ENCODE assay signal across 8 cellular contexts in genomic region chr3:37935756-37936666, GRCh38. TPM values are rescaled to one million over a fixed set of nuclear protein-coding genes. Genes with fewer than 3 reads are reported as not detected.
A peak's percentile ranks its signal among the peaks of the same experiment; 100 is the strongest.
DNase-seq lines count a peak whose midpoint lies in the region; ATAC-seq and TF ChIP-seq lines count a peak whose summit lies in the region.

No MANE protein-coding gene starts in this region.

- ATAC-seq in right cardiac atrium = peak; percentile 40 to 46
- no peak for ATAC-seq in GM21619 (IDR thresholded peaks at IDR 0.05; ENCODE audit: unreplicated experiment)
- no peak for ATAC-seq in GM21825 (IDR thresholded peaks at IDR 0.05; ENCODE audit: unreplicated experiment)
- no peak for ATAC-seq in HG03196 (IDR thresholded peaks at IDR 0.05; ENCODE audit: unreplicated experiment)

- H3K36me3 ChIP-seq in ascending aorta = no peaks in the 10 kb centered on the region

- WGBS in right cardiac atrium = 55% methylated on average over 9 of the region's 9 CpGs

- TF ChIP-seq CTCF in ascending aorta (IDR thresholded peaks at IDR 0.05) = no peak

- H3K27me3 ChIP-seq in ascending aorta (no peaks in the 10 kb centered on the region), right cardiac atrium (ENCODE audit: control insufficient read depth, insufficient read depth) (no peaks in the 10 kb centered on the region)

- peaks cover 11 to 32% of the 10 kb centered on the region in 2 donors for H3K4me1 ChIP-seq in ascending aorta
- H3K4me1 ChIP-seq in right cardiac atrium (ENCODE audit: control insufficient read depth, insufficient read depth, low read length) = peaks cover 22% of the 10 kb centered on the region

- DNase-seq in HCEC 1CT (peak; percentile 95), ascending aorta (ENCODE audit: low spot score in 2 of 2) (no peak), right cardiac atrium (no peak), skeletal muscle cell (ENCODE audit: low read depth) (peak; percentile 88), AML-193 (lab: John Stamatoyannopoulos, UW) (no peak)

- H3K9me3 ChIP-seq in ascending aorta (no peaks in the 10 kb centered on the region), right cardiac atrium (ENCODE audit: control insufficient read depth, low read length) (no peaks in the 10 kb centered on the region)

- intact Hi-C loops in ascending aorta (cut with DNase I) (no loop called here), right cardiac atrium (cut with DNase I) (loop anchor here in 1 of 4 donors (5.0 kb wide), 1 partner anchor 34 kb away; no protein-coding TSS in a partner anchor)

- peak overlapping the region; percentile 18 to 67 for H3K27ac ChIP-seq in ascending aorta
- peak overlapping the region; percentile 48 for H3K27ac ChIP-seq in right cardiac atrium (ENCODE audit: low read length)

- H3K4me3 ChIP-seq in ascending aorta = peak overlapping the region in 1 of 2 donors; percentile 15
- no peak overlapping the region for H3K4me3 ChIP-seq in right cardiac atrium (ENCODE audit: low read length)
- no peak overlapping the region for H3K4me3 ChIP-seq in skeletal muscle cell (ENCODE audit: low read depth, low read length)

RNA-seq across cellular contexts. Expression of gene VILL, which starts 54.6 kb away (rescaled TPM):
- 6.3 TPM for total RNA-seq in ascending aorta
- 1 to 10 TPM; 4.0 to 9.7 (median 8.8) TPM for total RNA-seq in right cardiac atrium
- 5.4 TPM for polyA plus RNA-seq in right cardiac atrium

Comparison
In these comparisons a context has a peak if more than half of its experiments do, and no peak if none do; other contexts are left out.
1. DNase-seq: peak in HCEC 1CT (single experiment) and skeletal muscle cell (single experiment); none in ascending aorta (0 of 2), right cardiac atrium (0 of 3) and AML-193 (0 of 2).
2. ATAC-seq: peak in right cardiac atrium (2 of 2); none in GM21619 (single experiment), GM21825 (single experiment) and HG03196 (single experiment).